Comparison of ENCODE assay signal across 8 cellular contexts in genomic region chr2:113390133-113390849, GRCh38.
A peak's percentile ranks its signal among the peaks of the same experiment; 100 is the strongest.
DNase-seq lines count a peak whose midpoint lies in the region; ATAC-seq and TF ChIP-seq lines count a peak whose summit lies in the region.

No MANE protein-coding gene starts in this region.

- peaks cover 3% of the 10 kb centered on the region for H3K27me3 Mint-ChIP-seq in memory B cell

- ATAC-seq in GM18868 (IDR thresholded peaks at IDR 0.05; ENCODE audit: unreplicated experiment) (peak; percentile 88), HG03103 (IDR thresholded peaks at IDR 0.05; ENCODE audit: low read depth, unreplicated experiment) (peak; percentile 90), memory B cell (ENCODE audit: low read depth) (peak; percentile 88)

- H3K9me3 Mint-ChIP-seq in memory B cell = no peaks in the 10 kb centered on the region

- H3K36me3 Mint-ChIP-seq in memory B cell = no peaks in the 10 kb centered on the region

- H3K4me1 Mint-ChIP-seq in memory B cell = peaks cover 12% of the 10 kb centered on the region

- TF ChIP-seq CTCF in 22Rv1 (IDR thresholded peaks at IDR 0.05) = peak; percentile 97
- TF ChIP-seq CTCF in coronary artery (IDR thresholded peaks at IDR 0.05) = peak; percentile 84

- peak overlapping the region; percentile 68 for H3K4me3 Mint-ChIP-seq in memory B cell

- H3K27ac ChIP-seq in 22Rv1 = no peak overlapping the region
- H3K27ac ChIP-seq in coronary artery = peak overlapping the region in 1 of 2 donors; percentile 5

- peak overlapping the region; percentile 47 for H3K4me3 ChIP-seq in coronary artery

- DNase-seq in T-helper 22 cell (ENCODE audit: low read depth) (peak; percentile 34), coronary artery (ENCODE audit: low spot score) (no peak), memory B cell (ENCODE audit: low spot score in 2 of 2) (peak; percentile 56 to 71), DMS153 treated with DMSO at 0.1 percent for 48 hours (lab: John Stamatoyannopoulos, UW; ENCODE audit: unreplicated experiment) (no peak)
- DNase-seq in stimulated activated CD8-positive, alpha-beta memory T cell treated with anti-CD3 and anti-CD28 coated beads, Interleukin-15, amount 100 ng/mL, for 48 hours (ENCODE audit: low read depth in 2 of 2) = peak; percentile 12 to 26

- peak overlapping the region; percentile 87 for H3K27ac Mint-ChIP-seq in memory B cell

Comparison
In these comparisons a context has a peak if more than half of its experiments do, and no peak if none do; other contexts are left out.
1. DNase-seq: peak in T-helper 22 cell (single experiment), memory B cell (2 of 2) and stimulated activated CD8-positive, alpha-beta memory T cell treated with anti-CD3 and anti-CD28 coated beads, Interleukin-15, amount 100 ng/mL, for 48 hours (2 of 2); none in coronary artery (single experiment) and DMS153 treated with DMSO at 0.1 percent for 48 hours (single experiment).
2. Peak in every context shown above with its lines, with median percentiles within 50 percentile points of each other: ATAC-seq.